In genomic region chr2:239985356-239985755, GRCh38 we compare ENCODE assay signal across 33 cellular contexts. TPM values are rescaled to one million over a fixed set of nuclear protein-coding genes. Genes with fewer than 3 reads are reported as not detected.
"Had no signal": no experiment of that assay in that cellular context is flagged by ENCODE, and none has a peak within 500 bp of the region (broad histone marks: within the 10 kb centered on the region; RNA-seq: fewer than 3 reads in every experiment).

No MANE protein-coding gene starts in this region.

- H3K4me3 Mint-ChIP-seq: activated CD8-positive, alpha-beta T cell treated with anti-CD3 and anti-CD28 coated beads for 36 hours; activated T-cell treated with anti-CD3 and anti-CD28 coated beads, Interleukin-2, amount 50 U/mL, for 4 hours; effector memory CD8-positive, alpha-beta T cell; natural killer cell; neural progenitor cell had no signal

- H3K9me3 ChIP-seq: left ventricle myocardium inferior, right atrium auricular region, testis had no signal

- ATAC-seq: activated CD8-positive, alpha-beta T cell treated with anti-CD3 and anti-CD28 coated beads for 36 hours; activated naive CD4-positive, alpha-beta T cell treated with anti-CD3 and anti-CD28 coated beads, Interleukin-2, amount 50 U/mL, for 72 hours; activated T-cell treated with anti-CD3 and anti-CD28 coated beads, Interleukin-2, amount 50 U/mL, for 4 hours; body of pancreas; effector memory CD8-positive, alpha-beta T cell; esophagus mucosa; natural killer cell had no signal

- H3K27me3 Mint-ChIP-seq: activated CD8-positive, alpha-beta T cell treated with anti-CD3 and anti-CD28 coated beads for 36 hours; effector memory CD8-positive, alpha-beta T cell had no signal

- H3K27ac ChIP-seq: body of pancreas, cardiac muscle cell, left ventricle myocardium inferior, neural progenitor cell, right atrium auricular region, testis, transverse colon had no signal

- DNase-seq: activated CD4-positive, alpha-beta T cell treated with anti-CD3 and anti-CD28 coated beads for 1 hour; activated CD4-positive, alpha-beta T cell treated with anti-CD3 and anti-CD28 coated beads, Interleukin-2, amount 50 U/mL, for 1 hour; activated CD8-positive, alpha-beta T cell treated with anti-CD3 and anti-CD28 coated beads for 36 hours; activated naive CD4-positive, alpha-beta T cell; activated T-cell treated with anti-CD3 and anti-CD28 coated beads, Interleukin-2, amount 50 U/mL, for 4 hours; anterior cingulate cortex; body of pancreas; cortex of kidney; effector memory CD8-positive, alpha-beta T cell; islet precursor cell; left ventricle myocardium inferior; mesendoderm; natural killer cell; stimulated activated CD4-positive, alpha-beta T cell treated with anti-CD3 and anti-CD28 coated beads, Interleukin-15, amount 100 ng/mL, for 24 hours; stimulated activated CD4-positive, alpha-beta T cell treated with anti-CD3 and anti-CD28 coated beads, Interleukin-2, amount 100 ng/mL, for 24 hours; stimulated activated naive CD4-positive, alpha-beta T cell; T-helper 2 cell; testis; transverse colon had no signal

- H3K27me3 ChIP-seq: body of pancreas, cardiac muscle cell, neural progenitor cell, right atrium auricular region, testis, transverse colon had no signal

- H3K27ac Mint-ChIP-seq: activated CD8-positive, alpha-beta T cell treated with anti-CD3 and anti-CD28 coated beads for 36 hours; effector memory CD8-positive, alpha-beta T cell; natural killer cell; neural progenitor cell had no signal

- H3K4me1 ChIP-seq: body of pancreas, left ventricle myocardium inferior, neural progenitor cell, right atrium auricular region, testis, transverse colon had no signal

- H3K4me3 ChIP-seq: body of pancreas, cardiac muscle cell, left ventricle myocardium inferior, lung, neural progenitor cell, right atrium auricular region, smooth muscle cell, testis, transverse colon had no signal

RNA-seq across cellular contexts. Expression of gene OR6B2, which starts 44.9 kb away (rescaled TPM):
- total RNA-seq: activated CD8-positive, alpha-beta T cell treated with anti-CD3 and anti-CD28 coated beads for 36 hours; activated naive CD4-positive, alpha-beta T cell treated with anti-CD3 and anti-CD28 coated beads, Interleukin-2, amount 50 U/mL, for 72 hours; activated T-cell treated with anti-CD3 and anti-CD28 coated beads, Interleukin-2, amount 50 U/mL, for 4 hours; body of pancreas; cardiac muscle cell; cerebellum; endothelial cell of umbilical vein; esophagus mucosa; frontal cortex; left ventricle myocardium inferior; lung; mononuclear cell; natural killer cell; omental fat pad; pulmonary artery endothelial cell; right atrium auricular region; smooth muscle cell; testis; transverse colon; urinary bladder had no signal
- polyA plus RNA-seq: cardiac muscle cell, endothelial cell of umbilical vein, lung, smooth muscle cell, urinary bladder had no signal
